In genomic region chr7:106140406-106141173, GRCh38 we compare ENCODE assay signal across 26 cellular contexts. TPM values are rescaled to one million over a fixed set of nuclear protein-coding genes. Genes with fewer than 3 reads are reported as not detected.
A peak's percentile ranks its signal among the peaks of the same experiment; 100 is the strongest.
DNase-seq lines count a peak whose midpoint lies in the region; ATAC-seq and TF ChIP-seq lines count a peak whose summit lies in the region.
"Had no signal": no experiment of that assay in that cellular context is flagged by ENCODE, and none has a peak within 500 bp of the region (broad histone marks: within the 10 kb centered on the region; RNA-seq: fewer than 3 reads in every experiment).

No MANE protein-coding gene starts in this region.

- no peak overlapping the region for H3K4me3 ChIP-seq in heart right ventricle
- H3K4me3 ChIP-seq in dorsolateral prefrontal cortex: no peak overlapping the region
- H3K4me3 ChIP-seq in sigmoid colon: no peak overlapping the region
- H3K4me3 ChIP-seq in uterus: no peak overlapping the region
- no peak overlapping the region for H3K4me3 ChIP-seq in MG63
- H3K4me3 ChIP-seq: A549, GM12878, skin epidermis had no signal

- no peak for TF ChIP-seq POLR2A in sigmoid colon (IDR thresholded peaks at IDR 0.05)
- TF ChIP-seq POLR2A in uterus (IDR thresholded peaks at IDR 0.05): no peak

- intact Hi-C loops in heart right ventricle (cut with DNase I): no loop called here
- intact Hi-C loops in Right ventricle myocardium superior (cut with DNase I): no loop called here
- intact Hi-C loops in dorsolateral prefrontal cortex (cut with DNase I): loop anchor here in 1 of 2 donors (10.0 kb wide), 1 partner anchor 376 kb away; no protein-coding TSS in a partner anchor
- intact Hi-C loops in sigmoid colon (cut with DNase I): loop anchor here (1.0 to 10.0 kb wide), 2 partner anchors 72 to 366 kb away; no protein-coding TSS in a partner anchor
- intact Hi-C loops in uterus (cut with DNase I; ENCODE audit: low total_unique reads): no loop called here

- H3K27me3 ChIP-seq in heart right ventricle (no peaks in the 10 kb centered on the region), dorsolateral prefrontal cortex (no peaks in the 10 kb centered on the region), sigmoid colon (no peaks in the 10 kb centered on the region), uterus (no peaks in the 10 kb centered on the region), MG63 (no peaks in the 10 kb centered on the region)
- H3K27me3 ChIP-seq: BE2C had no signal

- peak overlapping the region; percentile 6 to 84 (median 63) for H3K27ac ChIP-seq in heart right ventricle
- peak overlapping the region in 37 of 59 donors; percentile 10 to 83 (median 57) for H3K27ac ChIP-seq in dorsolateral prefrontal cortex
- H3K27ac ChIP-seq in sigmoid colon: peak overlapping the region; percentile 68 to 89 (median 82)
- peak overlapping the region; percentile 69 to 77 for H3K27ac ChIP-seq in uterus
- H3K27ac ChIP-seq: A549, parathyroid adenoma, VCaP had no signal

- peaks cover 0 to 24% (median 10%) of the 10 kb centered on the region in 9 donors for H3K4me1 ChIP-seq in heart right ventricle
- peaks cover 0 to 26% (median 25%) of the 10 kb centered on the region in 4 donors for H3K4me1 ChIP-seq in sigmoid colon
- peaks cover 0 to 9% of the 10 kb centered on the region in 2 donors for H3K4me1 ChIP-seq in uterus
- H3K4me1 ChIP-seq: A549, BE2C, parathyroid adenoma had no signal

- DNase-seq in heart right ventricle: no peak
- DNase-seq in Right ventricle myocardium superior: no peak
- no peak for DNase-seq in dorsolateral prefrontal cortex
- DNase-seq in sigmoid colon: no peak
- DNase-seq in uterus: no peak
- DNase-seq in MG63: no peak
- DNase-seq in kidney glomerular epithelial cell (lab: John Stamatoyannopoulos, UW): no peak
- no peak for DNase-seq in OCI-M2 (lab: John Stamatoyannopoulos, UW; ENCODE audit: unreplicated experiment)
- DNase-seq: activated CD4-positive, alpha-beta T cell treated with anti-CD3 and anti-CD28 coated beads, Interleukin-2, amount 10 ng/mL, durations not matched to agents 7 days and 5 days; BE2C; DMS79 treated with DMSO at 0.1 percent for 48 hours; effector memory CD8-positive, alpha-beta T cell; KBM-7; MV-4-11; NCI-H1694; NK-92 treated with Interleukin-12 subunit alpha and Interleukin-12 subunit beta, amount 100 ng/mL, for 24 hours; RPMI8226; stimulated activated CD4-positive, alpha-beta T cell treated with anti-CD3 and anti-CD28 coated beads, Interleukin-2, amount 100 ng/mL, for 24 hours had no signal

- no peaks in the 10 kb centered on the region for H3K9me3 ChIP-seq in heart right ventricle
- no peaks in the 10 kb centered on the region for H3K9me3 ChIP-seq in sigmoid colon
- H3K9me3 ChIP-seq in uterus: no peaks in the 10 kb centered on the region
- H3K9me3 ChIP-seq in MG63: no peaks in the 10 kb centered on the region
- H3K9me3 ChIP-seq: A549, BE2C had no signal

- ATAC-seq in heart right ventricle (no peak), Right ventricle myocardium superior (ENCODE audit: poor library complexity) (no peak)
- ATAC-seq: A549; activated T-helper 17 cell treated with anti-CD3 and anti-CD28 coated beads, Interleukin-2, amount 50 U/mL, for 72 hours; effector memory CD8-positive, alpha-beta T cell; esophagus mucosa; GM12878; stimulated activated effector memory CD8-positive, alpha-beta T cell treated with anti-CD3 and anti-CD28 coated beads, Interleukin-12 subunit alpha, Interleukin-12 subunit beta, amount 100 ng/mL, for 72 hours had no signal

- TF ChIP-seq CTCF in heart right ventricle (IDR thresholded peaks at IDR 0.05) (no peak), dorsolateral prefrontal cortex (IDR thresholded peaks at IDR 0.05 in 54 of 56, conservative IDR thresholded peaks at IDR 0.05 in 2 of 56; ENCODE audit: low read depth in 1 of 56, partially characterized antibody in 56 of 56) (no peak), sigmoid colon (IDR thresholded peaks at IDR 0.05) (no peak), uterus (IDR thresholded peaks at IDR 0.05) (no peak)

- WGBS in heart right ventricle, 2 donors: 87 to 88% methylated on average over 7 of the region's 7 CpGs
- 82 to 85% methylated on average over 7 of the region's 7 CpGs for WGBS in sigmoid colon, 2 donors

- no peaks in the 10 kb centered on the region for H3K36me3 ChIP-seq in heart right ventricle
- H3K36me3 ChIP-seq in sigmoid colon: no peaks in the 10 kb centered on the region
- no peaks in the 10 kb centered on the region for H3K36me3 ChIP-seq in uterus
- no peaks in the 10 kb centered on the region for H3K36me3 ChIP-seq in MG63
- H3K36me3 ChIP-seq: BE2C had no signal

- no peak for TF ChIP-seq EP300 in sigmoid colon (IDR thresholded peaks at IDR 0.05)

RNA-seq across cellular contexts. Expression of gene SYPL1, which starts 28.5 kb away (rescaled TPM):
- total RNA-seq in heart right ventricle: 100 to 1,000 TPM in 1 of 10 donors, 10 to 100 TPM in 9; 63.9 to 121 (median 80.9) TPM
- polyA plus RNA-seq in heart right ventricle: 10 to 100 TPM; 58.5 to 59.9 TPM
- 88.8 TPM for total RNA-seq in Right ventricle myocardium superior
- total RNA-seq in dorsolateral prefrontal cortex: 10 to 100 TPM; 21.3 to 84.1 (median 36.2) TPM
- 100 to 1,000 TPM in 3 of 4 donors, 10 to 100 TPM in 1; 99.5 to 184 (median 144) TPM for total RNA-seq in sigmoid colon
- polyA plus RNA-seq in sigmoid colon: 10 to 100 TPM; 21.0 to 84.0 (median 24.3) TPM
- 100 to 1,000 TPM; 123 to 220 (median 131) TPM for total RNA-seq in uterus
- 27.7 and 42.8 TPM in 2 replicates for total RNA-seq in MG63 (2014; rRNA removed; shearing (Covaris generic); ENCODE audit: low replicate concordance)
